17 cellular contexts compared by ENCODE assay signal in genomic region chr6:56357616-56358373, GRCh38.
DNase-seq lines count a peak whose midpoint lies in the region; ATAC-seq and TF ChIP-seq lines count a peak whose summit lies in the region.
"Had no signal": no experiment of that assay in that cellular context is flagged by ENCODE, and none has a peak within 500 bp of the region (broad histone marks: within the 10 kb centered on the region; RNA-seq: fewer than 3 reads in every experiment).

No MANE protein-coding gene starts in this region.

- ATAC-seq in GM18868 (IDR thresholded peaks at IDR 0.05; ENCODE audit: unreplicated experiment): peak; percentile 84
- ATAC-seq: mucosa of descending colon had no signal

- TF ChIP-seq CTCF in cardiac fibroblast (IDR thresholded peaks at IDR 0.05; ENCODE audit: low read depth, low read length): no peak

- peak; percentile 23 for DNase-seq in A172 (ENCODE audit: low spot score)
- peak; percentile 77 for DNase-seq in LHCN-M2 (ENCODE audit: low read depth)
- DNase-seq in cardiac fibroblast (ENCODE audit: low read depth in 2 of 2): peak; percentile 51 to 54
- DNase-seq in HK-2 (ENCODE audit: unreplicated experiment): no peak
- no peak for DNase-seq in NK-92 (lab: John Stamatoyannopoulos, UW; ENCODE audit: unreplicated experiment)
- DNase-seq in mucosa of gallbladder (ENCODE audit: low spot score): no peak
- DNase-seq in SW 1271 (lab: John Stamatoyannopoulos, UW): no peak
- DNase-seq: activated CD4-positive, CD25-positive, alpha-beta regulatory T cell; anterior cingulate cortex; DMS 273 treated with DMSO at 0.1 percent for 48 hours; dorsolateral prefrontal cortex; immature natural killer cell; mucosa of descending colon; NCI-H187 treated with DMSO at 0.1 percent for 48 hours; NK-92 treated with Interleukin-12 subunit alpha and Interleukin-12 subunit beta, amount 100 ng/mL, for 24 hours had no signal

- H3K4me3 ChIP-seq in cardiac fibroblast (replicated peaks in 1 of 2; ENCODE audit: low read depth in 2 of 2, low read length in 2 of 2): no peak overlapping the region
- H3K4me3 ChIP-seq: dorsolateral prefrontal cortex, mucosa of descending colon, prostate gland had no signal

Comparison
In these comparisons a context has a peak if more than half of its experiments do, and no peak if none do; other contexts are left out.
1. DNase-seq: peak in A172 (single experiment), LHCN-M2 (single experiment) and cardiac fibroblast (2 of 2); none in HK-2 (single experiment), NK-92 (single experiment), mucosa of gallbladder (single experiment) and SW 1271 (0 of 2).